In genomic region chr5:139390639-139391569, GRCh38 we compare ENCODE assay signal across 10 cellular contexts. TPM values are rescaled to one million over a fixed set of nuclear protein-coding genes. Genes with fewer than 3 reads are reported as not detected.
DNase-seq lines count a peak whose midpoint lies in the region; ATAC-seq and TF ChIP-seq lines count a peak whose summit lies in the region.
"Had no signal": no experiment of that assay in that cellular context is flagged by ENCODE, and none has a peak within 500 bp of the region (broad histone marks: within the 10 kb centered on the region; RNA-seq: fewer than 3 reads in every experiment).

No MANE protein-coding gene starts in this region.

- ATAC-seq in foreskin keratinocyte (no peak), GM18517 (IDR thresholded peaks at IDR 0.05; ENCODE audit: unreplicated experiment) (no peak)
- ATAC-seq: right cardiac atrium had no signal

- H3K36me3 ChIP-seq in thymus (ENCODE audit: control insufficient read depth, insufficient read depth): peaks cover 4% of the 10 kb centered on the region

- POLR2A ChIA-PET in RWPE1 (lab: Yijun Ruan, JAX; ENCODE audit: low non-redundant PET): interaction anchor here (0.6 to 1.3 kb wide), 3 partner anchors 49 to 146 kb away, joined by 3 to 5 read pairs (median 4); partner anchors contain the start of gene PAIP2

- H3K4me3 ChIP-seq in thymus (ENCODE audit: low read length) (peak overlapping the region; percentile 79), foreskin fibroblast (ENCODE audit: low read depth in 1 of 2, low read length in 2 of 2) (no peak overlapping the region)

- H3K36me3 Mint-ChIP-seq in activated naive CD4-positive, alpha-beta T cell treated with anti-CD3 and anti-CD28 coated beads, Interleukin-2, amount 50 U/mL, for 24 hours: no peaks in the 10 kb centered on the region

- H3K27me3 Mint-ChIP-seq in activated naive CD4-positive, alpha-beta T cell treated with anti-CD3 and anti-CD28 coated beads, Interleukin-2, amount 50 U/mL, for 24 hours: no peaks in the 10 kb centered on the region

- H3K9me3 Mint-ChIP-seq in activated naive CD4-positive, alpha-beta T cell treated with anti-CD3 and anti-CD28 coated beads, Interleukin-2, amount 50 U/mL, for 24 hours: no peaks in the 10 kb centered on the region

- H3K4me3 Mint-ChIP-seq in activated naive CD4-positive, alpha-beta T cell treated with anti-CD3 and anti-CD28 coated beads, Interleukin-2, amount 50 U/mL, for 24 hours: peak overlapping the region; percentile 79

- H3K27me3 ChIP-seq in foreskin keratinocyte (no peaks in the 10 kb centered on the region), thymus (ENCODE audit: control insufficient read depth, insufficient read depth) (no peaks in the 10 kb centered on the region)

- CTCF ChIA-PET in RWPE1 (lab: Yijun Ruan, JAX): interaction anchor here (0.5 to 1.5 kb wide), 2 partner anchors 15 to 31 kb away, joined by 3 to 4 read pairs; no protein-coding TSS in a partner anchor

- H3K27ac ChIP-seq in RWPE1: peak overlapping the region; percentile 73
- H3K27ac ChIP-seq in foreskin keratinocyte: peak overlapping the region; percentile 70
- peak overlapping the region; percentile 85 for H3K27ac ChIP-seq in thymus (ENCODE audit: low read depth)

- no peaks in the 10 kb centered on the region for H3K4me1 ChIP-seq in foreskin keratinocyte
- H3K4me1 ChIP-seq in thymus (ENCODE audit: control insufficient read depth, insufficient read depth, low read length): peaks cover 38% of the 10 kb centered on the region

- no peak for DNase-seq in activated naive CD4-positive, alpha-beta T cell treated with anti-CD3 and anti-CD28 coated beads, Interleukin-2, amount 50 U/mL, for 16 hours
- DNase-seq in RWPE1 (ENCODE audit: low spot score): no peak
- no peak for DNase-seq in foreskin keratinocyte
- DNase-seq in foreskin fibroblast: no peak
- DNase-seq in NCI-H82 treated with DMSO at 0.1 percent for 48 hours (lab: John Stamatoyannopoulos, UW; ENCODE audit: unreplicated experiment): no peak

- H3K27ac Mint-ChIP-seq in activated naive CD4-positive, alpha-beta T cell treated with anti-CD3 and anti-CD28 coated beads, Interleukin-2, amount 50 U/mL, for 24 hours: no peak overlapping the region

- TF ChIP-seq CTCF in RWPE1 (conservative IDR thresholded peaks at IDR 0.05; ENCODE audit: low read depth): no peak
- no peak for TF ChIP-seq CTCF in foreskin keratinocyte (conservative IDR thresholded peaks at IDR 0.05)
- no peak for TF ChIP-seq CTCF in foreskin fibroblast (IDR thresholded peaks at IDR 0.05; ENCODE audit: low read depth, low read length)

- peaks cover 43% of the 10 kb centered on the region for H3K4me1 Mint-ChIP-seq in activated naive CD4-positive, alpha-beta T cell treated with anti-CD3 and anti-CD28 coated beads, Interleukin-2, amount 50 U/mL, for 24 hours

- WGBS in thymus: 71% methylated on average over 10 of the region's 10 CpGs

- no peaks in the 10 kb centered on the region for H3K9me3 ChIP-seq in thymus (ENCODE audit: control insufficient read depth)

RNA-seq across cellular contexts. Expression of gene MZB1, which starts 1.2 kb away (rescaled TPM):
- 0.21 TPM in 1 of 2 replicates, not detected in the other for total RNA-seq in foreskin keratinocyte
- polyA plus RNA-seq in foreskin keratinocyte (0.12 TPM in 1 of 2 replicates, not detected in the other), thymus (380 TPM)
- polyA plus RNA-seq: BJ had no signal

RNA-seq across cellular contexts. Expression of gene PROB1, which starts 4.0 kb away (rescaled TPM):
- total RNA-seq in foreskin keratinocyte: 1.4 and 1.6 TPM in 2 replicates
- 1.6 TPM in 2 replicates for polyA plus RNA-seq in foreskin keratinocyte
- 1.0 TPM for polyA plus RNA-seq in thymus

RNA-seq across cellular contexts. Expression of gene SLC23A1, which starts 7.8 kb away (rescaled TPM):
- total RNA-seq in foreskin keratinocyte: not detected in 2 replicates
- polyA plus RNA-seq in foreskin keratinocyte (not detected in 2 replicates), thymus (5.4 TPM)
- total RNA-seq: right cardiac atrium had no signal
- polyA plus RNA-seq: BJ had no signal

RNA-seq across cellular contexts. Expression of gene SPATA24, which starts 13.0 kb away (rescaled TPM):
- total RNA-seq in foreskin keratinocyte: 2.8 and 3.8 TPM in 2 replicates
- polyA plus RNA-seq in foreskin keratinocyte (5.3 and 5.7 TPM in 2 replicates), thymus (6.6 TPM)

RNA-seq across cellular contexts. Expression of gene DNAJC18, which starts 48.4 kb away (rescaled TPM):
- 5.8 and 9.2 TPM in 2 replicates for total RNA-seq in foreskin keratinocyte
- polyA plus RNA-seq in foreskin keratinocyte (7.6 and 10.1 TPM in 2 replicates), thymus (4.3 TPM)

Comparison
In these comparisons a context has a peak if more than half of its experiments do, and no peak if none do; other contexts are left out.
1. RNA of gene MZB1, which starts 1.2 kb away (polyA plus RNA-seq): 380 TPM in thymus (single experiment); 0.12 TPM in foreskin keratinocyte; every median in the first group is over 100 times any median in the second.
2. Peak in every context shown above with its lines, with median percentiles within 50 percentile points of each other: H3K27ac ChIP-seq.